8 cellular contexts compared by ENCODE assay signal in the genomic region with DNA sequence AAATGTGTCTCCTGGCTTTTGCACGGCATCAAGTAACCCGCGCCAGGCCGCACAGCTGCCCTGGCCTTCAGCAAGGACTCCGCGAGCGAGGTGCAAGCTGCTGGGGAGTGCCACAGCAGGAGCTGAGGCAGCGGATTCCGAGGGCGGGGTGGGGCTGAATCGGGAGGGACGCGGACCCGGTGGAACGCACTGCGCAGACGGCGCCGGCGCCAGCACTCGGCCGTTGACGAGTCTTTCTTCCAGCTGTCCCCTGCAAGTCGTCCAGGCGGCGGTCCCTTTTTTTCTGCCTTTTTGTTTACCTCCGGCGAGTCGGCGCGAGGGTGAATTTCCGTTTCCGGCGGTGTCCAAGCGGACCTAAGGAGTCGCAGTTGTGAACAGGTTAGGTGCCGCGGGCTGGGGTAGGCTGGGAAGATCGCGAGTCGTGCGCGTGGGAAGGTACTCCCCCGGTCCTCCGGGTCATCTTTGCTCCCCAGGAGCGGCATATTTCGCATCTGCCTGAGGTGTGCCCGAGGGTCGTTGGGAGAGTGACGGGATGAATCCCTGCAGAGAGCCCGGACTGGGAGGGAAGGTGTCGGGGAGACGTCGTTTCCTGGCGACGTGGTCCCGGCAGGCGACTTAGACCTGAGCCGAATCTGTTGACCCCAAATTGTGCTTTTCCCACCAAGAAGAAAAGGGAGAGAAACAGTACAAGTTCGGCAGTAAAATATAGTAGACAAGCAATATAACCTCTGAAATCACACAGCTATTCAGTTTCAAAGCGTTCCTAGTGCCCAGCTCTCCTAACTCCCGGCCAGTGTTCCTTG.
DNase-seq lines count a peak whose midpoint lies in the region; ATAC-seq and TF ChIP-seq lines count a peak whose summit lies in the region.
"Not testable (repeated sequence)": the region's sequence is repeated elsewhere in the genome, so short reads cannot be mapped to it uniquely, and the experiment has no call there.

No MANE protein-coding gene starts in this region.

- CTCF ChIA-PET in MCF 10A (lab: Yijun Ruan, JAX), result not testable (repeated sequence)

- DNase-seq in NCI-H2029 (lab: John Stamatoyannopoulos, UW) (peak; percentile 78), MCF 10A (ENCODE audit: unreplicated experiment) (peak; percentile 63), renal cortical epithelial cell (ENCODE audit: low read depth) (peak; percentile 35), aorta (peak; percentile 75 to 89)

- peak; percentile 38 for TF ChIP-seq POLR2A in GM18505 (IDR thresholded peaks at IDR 0.05; ENCODE audit: borderline replicate concordance, extremely low read depth, insufficient read depth, insufficient read length)

- H3K4me3 Mint-ChIP-seq in MCF 10A (ENCODE audit: unreplicated experiment), result peak overlapping the region; percentile 97

- intact Hi-C loops in MCF 10A (cut with micrococcal nuclease); aorta (cut with DNase I): not testable (repeated sequence)

- H3K36me3 ChIP-seq in aorta (ENCODE audit: control insufficient read depth in 1 of 2, insufficient read depth in 2 of 2, low read length in 1 of 2), result not testable (repeated sequence)

- POLR2A ChIA-PET in MCF 10A (lab: Yijun Ruan, JAX), result interaction anchor here (1.7 kb wide), 1 partner anchor 147 kb away, joined by 4 read pairs; no protein-coding TSS in a partner anchor

- BruUV-seq in MCF 10A (replicated peaks; lab: Mats Ljungman, UMichigan), result TSS peak; percentile 63

- not testable (repeated sequence) for TF ChIP-seq CTCF in WI38 (IDR thresholded peaks at IDR 0.05; ENCODE audit: low read depth, low read length); MCF 10A (IDR thresholded peaks at IDR 0.05; ENCODE audit: unreplicated experiment)

- H3K27ac Mint-ChIP-seq in MCF 10A (ENCODE audit: low read depth, unreplicated experiment), result peak overlapping the region; percentile 99

- ATAC-seq in GM18505 (IDR thresholded peaks at IDR 0.05; ENCODE audit: unreplicated experiment) (peak; percentile 78), HG02943 (IDR thresholded peaks at IDR 0.05; ENCODE audit: low read depth, unreplicated experiment) (peak; percentile 90), aorta (ENCODE audit: low FRiP score) (peak; percentile 92)

- H3K4me1 ChIP-seq in aorta (ENCODE audit: control insufficient read depth in 1 of 2, insufficient read depth in 2 of 2, low read length in 2 of 2), result not testable (repeated sequence)

- not testable (repeated sequence) for H3K9me3 Mint-ChIP-seq in MCF 10A (ENCODE audit: unreplicated experiment)

- not testable (repeated sequence) for H3K4me1 Mint-ChIP-seq in MCF 10A (ENCODE audit: insufficient read depth, unreplicated experiment)

- not testable (repeated sequence) for H3K36me3 Mint-ChIP-seq in MCF 10A (ENCODE audit: insufficient read depth, unreplicated experiment)

- not testable (repeated sequence) for H3K27me3 ChIP-seq in aorta (ENCODE audit: control insufficient read depth in 1 of 2, insufficient read depth in 2 of 2, low read length in 1 of 2)

- H3K27ac ChIP-seq in aorta (ENCODE audit: low read depth in 1 of 2, low read length in 2 of 2), result peak overlapping the region in 1 of 2 donors; percentile 53

- H3K4me3 ChIP-seq in WI38 (ENCODE audit: low read depth, low read length), result peak overlapping the region; percentile 60
- H3K4me3 ChIP-seq in iPS-11a (ENCODE audit: low read depth, low read length), result peak overlapping the region; percentile 83
- H3K4me3 ChIP-seq in aorta (ENCODE audit: low read length in 2 of 2), result peak overlapping the region; percentile 40 to 56

- 0 to 1% methylated on average over 40 to 48 of the region's 62 CpGs for WGBS in aorta, 2 donors

- not testable (repeated sequence) for H3K27me3 Mint-ChIP-seq in MCF 10A (ENCODE audit: insufficient read depth, unreplicated experiment)

- H3K9me3 ChIP-seq in aorta (ENCODE audit: control insufficient read depth, low read length), result not testable (repeated sequence)
